In the genomic region with DNA sequence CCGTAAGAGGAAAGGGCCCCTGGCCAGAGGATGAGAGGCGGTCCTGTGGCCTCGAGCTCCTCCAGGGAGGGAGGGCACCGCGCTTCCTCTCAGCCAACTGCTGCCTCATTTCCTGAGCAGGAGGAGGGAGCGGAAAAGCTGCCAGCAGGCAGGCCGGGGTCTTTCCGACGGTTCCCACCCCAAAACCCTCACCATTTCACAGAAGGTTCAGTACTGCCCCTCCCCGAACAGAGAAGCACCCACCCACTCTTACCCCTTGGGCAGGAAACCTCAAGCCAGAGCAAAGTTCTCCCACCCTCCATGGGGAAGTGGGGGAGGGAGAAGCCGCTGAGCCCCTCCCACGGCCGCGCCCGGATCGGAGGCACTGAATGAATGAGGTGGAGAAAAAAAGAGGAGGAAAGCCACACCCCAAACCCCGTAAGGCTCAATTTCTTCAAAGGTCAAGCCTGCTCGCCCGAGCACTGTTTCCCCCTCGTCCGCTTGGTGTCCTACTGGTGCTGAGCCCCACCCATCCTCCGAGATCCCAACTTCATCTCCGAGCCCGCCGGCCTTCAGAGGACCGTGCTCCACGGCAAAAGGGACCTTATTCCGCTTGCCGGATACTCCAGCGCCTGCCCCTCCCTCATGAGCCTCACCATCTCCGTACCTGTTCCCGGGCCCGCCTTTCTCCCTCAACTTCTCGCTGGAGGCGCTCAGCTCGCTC, we compare ENCODE assay signal across 1 cellular context.
TF ChIP-seq lines count a peak whose summit lies in the region.

No MANE protein-coding gene starts in this region.

TF ChIP-seq in K562, 482 proteins besides CTCF, POLR2A, EP300 and RAD21 (continued from another document and continues in another):
- TF ChIP-seq, protein P1, sequence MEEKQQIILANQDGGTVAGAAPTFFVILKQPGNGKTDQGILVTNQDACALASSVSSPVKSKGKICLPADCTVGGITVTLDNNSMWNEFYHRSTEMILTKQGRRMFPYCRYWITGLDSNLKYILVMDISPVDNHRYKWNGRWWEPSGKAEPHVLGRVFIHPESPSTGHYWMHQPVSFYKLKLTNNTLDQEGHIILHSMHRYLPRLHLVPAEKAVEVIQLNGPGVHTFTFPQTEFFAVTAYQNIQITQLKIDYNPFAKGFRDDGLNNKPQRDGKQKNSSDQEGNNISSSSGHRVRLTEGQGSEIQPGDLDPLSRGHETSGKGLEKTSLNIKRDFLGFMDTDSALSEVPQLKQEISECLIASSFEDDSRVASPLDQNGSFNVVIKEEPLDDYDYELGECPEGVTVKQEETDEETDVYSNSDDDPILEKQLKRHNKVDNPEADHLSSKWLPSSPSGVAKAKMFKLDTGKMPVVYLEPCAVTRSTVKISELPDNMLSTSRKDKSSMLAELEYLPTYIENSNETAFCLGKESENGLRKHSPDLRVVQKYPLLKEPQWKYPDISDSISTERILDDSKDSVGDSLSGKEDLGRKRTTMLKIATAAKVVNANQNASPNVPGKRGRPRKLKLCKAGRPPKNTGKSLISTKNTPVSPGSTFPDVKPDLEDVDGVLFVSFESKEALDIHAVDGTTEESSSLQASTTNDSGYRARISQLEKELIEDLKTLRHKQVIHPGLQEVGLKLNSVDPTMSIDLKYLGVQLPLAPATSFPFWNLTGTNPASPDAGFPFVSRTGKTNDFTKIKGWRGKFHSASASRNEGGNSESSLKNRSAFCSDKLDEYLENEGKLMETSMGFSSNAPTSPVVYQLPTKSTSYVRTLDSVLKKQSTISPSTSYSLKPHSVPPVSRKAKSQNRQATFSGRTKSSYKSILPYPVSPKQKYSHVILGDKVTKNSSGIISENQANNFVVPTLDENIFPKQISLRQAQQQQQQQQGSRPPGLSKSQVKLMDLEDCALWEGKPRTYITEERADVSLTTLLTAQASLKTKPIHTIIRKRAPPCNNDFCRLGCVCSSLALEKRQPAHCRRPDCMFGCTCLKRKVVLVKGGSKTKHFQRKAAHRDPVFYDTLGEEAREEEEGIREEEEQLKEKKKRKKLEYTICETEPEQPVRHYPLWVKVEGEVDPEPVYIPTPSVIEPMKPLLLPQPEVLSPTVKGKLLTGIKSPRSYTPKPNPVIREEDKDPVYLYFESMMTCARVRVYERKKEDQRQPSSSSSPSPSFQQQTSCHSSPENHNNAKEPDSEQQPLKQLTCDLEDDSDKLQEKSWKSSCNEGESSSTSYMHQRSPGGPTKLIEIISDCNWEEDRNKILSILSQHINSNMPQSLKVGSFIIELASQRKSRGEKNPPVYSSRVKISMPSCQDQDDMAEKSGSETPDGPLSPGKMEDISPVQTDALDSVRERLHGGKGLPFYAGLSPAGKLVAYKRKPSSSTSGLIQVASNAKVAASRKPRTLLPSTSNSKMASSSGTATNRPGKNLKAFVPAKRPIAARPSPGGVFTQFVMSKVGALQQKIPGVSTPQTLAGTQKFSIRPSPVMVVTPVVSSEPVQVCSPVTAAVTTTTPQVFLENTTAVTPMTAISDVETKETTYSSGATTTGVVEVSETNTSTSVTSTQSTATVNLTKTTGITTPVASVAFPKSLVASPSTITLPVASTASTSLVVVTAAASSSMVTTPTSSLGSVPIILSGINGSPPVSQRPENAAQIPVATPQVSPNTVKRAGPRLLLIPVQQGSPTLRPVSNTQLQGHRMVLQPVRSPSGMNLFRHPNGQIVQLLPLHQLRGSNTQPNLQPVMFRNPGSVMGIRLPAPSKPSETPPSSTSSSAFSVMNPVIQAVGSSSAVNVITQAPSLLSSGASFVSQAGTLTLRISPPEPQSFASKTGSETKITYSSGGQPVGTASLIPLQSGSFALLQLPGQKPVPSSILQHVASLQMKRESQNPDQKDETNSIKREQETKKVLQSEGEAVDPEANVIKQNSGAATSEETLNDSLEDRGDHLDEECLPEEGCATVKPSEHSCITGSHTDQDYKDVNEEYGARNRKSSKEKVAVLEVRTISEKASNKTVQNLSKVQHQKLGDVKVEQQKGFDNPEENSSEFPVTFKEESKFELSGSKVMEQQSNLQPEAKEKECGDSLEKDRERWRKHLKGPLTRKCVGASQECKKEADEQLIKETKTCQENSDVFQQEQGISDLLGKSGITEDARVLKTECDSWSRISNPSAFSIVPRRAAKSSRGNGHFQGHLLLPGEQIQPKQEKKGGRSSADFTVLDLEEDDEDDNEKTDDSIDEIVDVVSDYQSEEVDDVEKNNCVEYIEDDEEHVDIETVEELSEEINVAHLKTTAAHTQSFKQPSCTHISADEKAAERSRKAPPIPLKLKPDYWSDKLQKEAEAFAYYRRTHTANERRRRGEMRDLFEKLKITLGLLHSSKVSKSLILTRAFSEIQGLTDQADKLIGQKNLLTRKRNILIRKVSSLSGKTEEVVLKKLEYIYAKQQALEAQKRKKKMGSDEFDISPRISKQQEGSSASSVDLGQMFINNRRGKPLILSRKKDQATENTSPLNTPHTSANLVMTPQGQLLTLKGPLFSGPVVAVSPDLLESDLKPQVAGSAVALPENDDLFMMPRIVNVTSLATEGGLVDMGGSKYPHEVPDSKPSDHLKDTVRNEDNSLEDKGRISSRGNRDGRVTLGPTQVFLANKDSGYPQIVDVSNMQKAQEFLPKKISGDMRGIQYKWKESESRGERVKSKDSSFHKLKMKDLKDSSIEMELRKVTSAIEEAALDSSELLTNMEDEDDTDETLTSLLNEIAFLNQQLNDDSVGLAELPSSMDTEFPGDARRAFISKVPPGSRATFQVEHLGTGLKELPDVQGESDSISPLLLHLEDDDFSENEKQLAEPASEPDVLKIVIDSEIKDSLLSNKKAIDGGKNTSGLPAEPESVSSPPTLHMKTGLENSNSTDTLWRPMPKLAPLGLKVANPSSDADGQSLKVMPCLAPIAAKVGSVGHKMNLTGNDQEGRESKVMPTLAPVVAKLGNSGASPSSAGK (IDR thresholded peaks at IDR 0.05): peak; percentile 28
- TF ChIP-seq SAP30 (IDR thresholded peaks at IDR 0.05; ENCODE audit: borderline replicate concordance, insufficient read depth, low read depth, low read length, poor library complexity, severe bottlenecking) (peak; percentile 81), ZNF384 (IDR thresholded peaks at IDR 0.05; ENCODE audit: low read depth, low read length) (peak; percentile 54), RFX7 (CRISPR knock-in tag; IDR thresholded peaks at IDR 0.05) (no peak), PHB2 (IDR thresholded peaks at IDR 0.05; ENCODE audit: low read depth) (no peak), LARP7 (IDR thresholded peaks at IDR 0.05) (no peak), MECOM (CRISPR knock-in tag; IDR thresholded peaks at IDR 0.05) (no peak), ELF1 (tag; IDR thresholded peaks at IDR 0.05) (no peak), BCOR (IDR thresholded peaks at IDR 0.05) (no peak), ETV6 (IDR thresholded peaks at IDR 0.05; ENCODE audit: borderline replicate concordance in 1 of 2, low read depth in 2 of 2, low read length in 1 of 2) (peak; percentile 74 to 77; a peak in 1 of 4 replicates), ETV6 (CRISPR knock-in tag; IDR thresholded peaks at IDR 0.05; ENCODE audit: borderline replicate concordance) (no peak), MEF2D (tag; conservative IDR thresholded peaks at IDR 0.05; ENCODE audit: low read depth) (0 out of 2 replicates have a peak, but pooled peaks have one; percentile 30), BMI1 (IDR thresholded peaks at IDR 0.05; ENCODE audit: low read length) (no peak), ZKSCAN1 (IDR thresholded peaks at IDR 0.05; ENCODE audit: low read depth, low read length) (no peak), HOXB6 (CRISPR knock-in tag; IDR thresholded peaks at IDR 0.05; ENCODE audit: borderline replicate concordance) (no peak), NRF1 (conservative IDR thresholded peaks at IDR 0.05 in 1 of 2, IDR thresholded peaks at IDR 0.05 in 1 of 2) (0 out of 4 replicates have a peak, but pooled peaks of 1 of the 2 experiments have one; percentile 10), HDAC2 (IDR thresholded peaks at IDR 0.05) (0 out of 2 replicates have a peak, but pooled peaks have one; percentile 7), TRIM28 (IDR thresholded peaks at IDR 0.05) (0 out of 2 replicates have a peak, but pooled peaks have one; percentile 45), NFE2 (IDR thresholded peaks at IDR 0.05; ENCODE audit: low read depth) (peak; percentile 34; the same call in 1 of the 2 replicates), CC2D1A (IDR thresholded peaks at IDR 0.05) (0 out of 2 replicates have a peak, but pooled peaks have one; percentile 20), SIN3A (IDR thresholded peaks at IDR 0.05; ENCODE audit: borderline replicate concordance in 2 of 2, control insufficient read depth in 1 of 2, low read depth in 2 of 2, low read length in 2 of 2) (peak in 1 of 2 experiments; percentile 65; a peak in 2 of 4 replicates), PHTF2 (CRISPR knock-in tag; IDR thresholded peaks at IDR 0.05) (peak; percentile 88; the same call in 1 of the 2 replicates), CREB1 (IDR thresholded peaks at IDR 0.05) (no peak), CREB1 (CRISPR knock-in tag; IDR thresholded peaks at IDR 0.05) (no peak)
- TF ChIP-seq, protein P2, sequence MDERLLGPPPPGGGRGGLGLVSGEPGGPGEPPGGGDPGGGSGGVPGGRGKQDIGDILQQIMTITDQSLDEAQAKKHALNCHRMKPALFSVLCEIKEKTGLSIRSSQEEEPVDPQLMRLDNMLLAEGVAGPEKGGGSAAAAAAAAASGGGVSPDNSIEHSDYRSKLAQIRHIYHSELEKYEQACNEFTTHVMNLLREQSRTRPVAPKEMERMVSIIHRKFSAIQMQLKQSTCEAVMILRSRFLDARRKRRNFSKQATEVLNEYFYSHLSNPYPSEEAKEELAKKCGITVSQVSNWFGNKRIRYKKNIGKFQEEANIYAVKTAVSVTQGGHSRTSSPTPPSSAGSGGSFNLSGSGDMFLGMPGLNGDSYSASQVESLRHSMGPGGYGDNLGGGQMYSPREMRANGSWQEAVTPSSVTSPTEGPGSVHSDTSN (CRISPR knock-in tag; IDR thresholded peaks at IDR 0.05; ENCODE audit: low read depth): no peak
- TF ChIP-seq, protein P2 (tag; conservative IDR thresholded peaks at IDR 0.05; ENCODE audit: low read depth): no peak
- TF ChIP-seq, protein P3, sequence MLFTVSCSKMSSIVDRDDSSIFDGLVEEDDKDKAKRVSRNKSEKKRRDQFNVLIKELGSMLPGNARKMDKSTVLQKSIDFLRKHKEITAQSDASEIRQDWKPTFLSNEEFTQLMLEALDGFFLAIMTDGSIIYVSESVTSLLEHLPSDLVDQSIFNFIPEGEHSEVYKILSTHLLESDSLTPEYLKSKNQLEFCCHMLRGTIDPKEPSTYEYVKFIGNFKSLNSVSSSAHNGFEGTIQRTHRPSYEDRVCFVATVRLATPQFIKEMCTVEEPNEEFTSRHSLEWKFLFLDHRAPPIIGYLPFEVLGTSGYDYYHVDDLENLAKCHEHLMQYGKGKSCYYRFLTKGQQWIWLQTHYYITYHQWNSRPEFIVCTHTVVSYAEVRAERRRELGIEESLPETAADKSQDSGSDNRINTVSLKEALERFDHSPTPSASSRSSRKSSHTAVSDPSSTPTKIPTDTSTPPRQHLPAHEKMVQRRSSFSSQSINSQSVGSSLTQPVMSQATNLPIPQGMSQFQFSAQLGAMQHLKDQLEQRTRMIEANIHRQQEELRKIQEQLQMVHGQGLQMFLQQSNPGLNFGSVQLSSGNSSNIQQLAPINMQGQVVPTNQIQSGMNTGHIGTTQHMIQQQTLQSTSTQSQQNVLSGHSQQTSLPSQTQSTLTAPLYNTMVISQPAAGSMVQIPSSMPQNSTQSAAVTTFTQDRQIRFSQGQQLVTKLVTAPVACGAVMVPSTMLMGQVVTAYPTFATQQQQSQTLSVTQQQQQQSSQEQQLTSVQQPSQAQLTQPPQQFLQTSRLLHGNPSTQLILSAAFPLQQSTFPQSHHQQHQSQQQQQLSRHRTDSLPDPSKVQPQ (CRISPR knock-in tag; IDR thresholded peaks at IDR 0.05; ENCODE audit: borderline replicate concordance): no peak
- TF ChIP-seq, protein P4, sequence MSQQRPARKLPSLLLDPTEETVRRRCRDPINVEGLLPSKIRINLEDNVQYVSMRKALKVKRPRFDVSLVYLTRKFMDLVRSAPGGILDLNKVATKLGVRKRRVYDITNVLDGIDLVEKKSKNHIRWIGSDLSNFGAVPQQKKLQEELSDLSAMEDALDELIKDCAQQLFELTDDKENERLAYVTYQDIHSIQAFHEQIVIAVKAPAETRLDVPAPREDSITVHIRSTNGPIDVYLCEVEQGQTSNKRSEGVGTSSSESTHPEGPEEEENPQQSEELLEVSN (IDR thresholded peaks at IDR 0.05; ENCODE audit: borderline replicate concordance in 1 of 2, extremely low read depth in 1 of 2, insufficient read depth in 1 of 2, insufficient read length in 1 of 2, low read depth in 1 of 2, low read length in 1 of 2, poor library complexity in 1 of 2, severe bottlenecking in 1 of 2): peak; percentile 24 to 51
- TF ChIP-seq, protein P5, sequence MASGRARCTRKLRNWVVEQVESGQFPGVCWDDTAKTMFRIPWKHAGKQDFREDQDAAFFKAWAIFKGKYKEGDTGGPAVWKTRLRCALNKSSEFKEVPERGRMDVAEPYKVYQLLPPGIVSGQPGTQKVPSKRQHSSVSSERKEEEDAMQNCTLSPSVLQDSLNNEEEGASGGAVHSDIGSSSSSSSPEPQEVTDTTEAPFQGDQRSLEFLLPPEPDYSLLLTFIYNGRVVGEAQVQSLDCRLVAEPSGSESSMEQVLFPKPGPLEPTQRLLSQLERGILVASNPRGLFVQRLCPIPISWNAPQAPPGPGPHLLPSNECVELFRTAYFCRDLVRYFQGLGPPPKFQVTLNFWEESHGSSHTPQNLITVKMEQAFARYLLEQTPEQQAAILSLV (tag; IDR thresholded peaks at IDR 0.05): no peak
- TF ChIP-seq, protein P6, sequence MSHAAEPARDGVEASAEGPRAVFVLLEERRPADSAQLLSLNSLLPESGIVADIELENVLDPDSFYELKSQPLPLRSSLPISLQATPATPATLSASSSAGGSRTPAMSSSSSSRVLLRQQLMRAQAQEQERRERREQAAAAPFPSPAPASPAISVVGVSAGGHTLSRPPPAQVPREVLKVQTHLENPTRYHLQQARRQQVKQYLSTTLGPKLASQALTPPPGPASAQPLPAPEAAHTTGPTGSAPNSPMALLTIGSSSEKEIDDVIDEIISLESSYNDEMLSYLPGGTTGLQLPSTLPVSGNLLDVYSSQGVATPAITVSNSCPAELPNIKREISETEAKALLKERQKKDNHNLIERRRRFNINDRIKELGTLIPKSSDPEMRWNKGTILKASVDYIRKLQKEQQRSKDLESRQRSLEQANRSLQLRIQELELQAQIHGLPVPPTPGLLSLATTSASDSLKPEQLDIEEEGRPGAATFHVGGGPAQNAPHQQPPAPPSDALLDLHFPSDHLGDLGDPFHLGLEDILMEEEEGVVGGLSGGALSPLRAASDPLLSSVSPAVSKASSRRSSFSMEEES (CRISPR knock-in tag; IDR thresholded peaks at IDR 0.05): no peak
- TF ChIP-seq, protein P7, sequence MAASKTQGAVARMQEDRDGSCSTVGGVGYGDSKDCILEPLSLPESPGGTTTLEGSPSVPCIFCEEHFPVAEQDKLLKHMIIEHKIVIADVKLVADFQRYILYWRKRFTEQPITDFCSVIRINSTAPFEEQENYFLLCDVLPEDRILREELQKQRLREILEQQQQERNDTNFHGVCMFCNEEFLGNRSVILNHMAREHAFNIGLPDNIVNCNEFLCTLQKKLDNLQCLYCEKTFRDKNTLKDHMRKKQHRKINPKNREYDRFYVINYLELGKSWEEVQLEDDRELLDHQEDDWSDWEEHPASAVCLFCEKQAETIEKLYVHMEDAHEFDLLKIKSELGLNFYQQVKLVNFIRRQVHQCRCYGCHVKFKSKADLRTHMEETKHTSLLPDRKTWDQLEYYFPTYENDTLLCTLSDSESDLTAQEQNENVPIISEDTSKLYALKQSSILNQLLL (CRISPR knock-in tag; IDR thresholded peaks at IDR 0.05; ENCODE audit: borderline replicate concordance): no peak
